ENCODE assay signal across 8 cellular contexts in genomic region chr19:5480427-5480836, GRCh38. TPM values are rescaled to one million over a fixed set of nuclear protein-coding genes. Genes with fewer than 3 reads are reported as not detected.
DNase-seq lines count a peak whose midpoint lies in the region; ATAC-seq and TF ChIP-seq lines count a peak whose summit lies in the region.

No MANE protein-coding gene starts in this region.

- H3K27me3 ChIP-seq in left ventricle myocardium inferior (ENCODE audit: low read depth) (peaks cover 99% of the 10 kb centered on the region), right atrium auricular region (peaks cover 0 to 6% of the 10 kb centered on the region in 2 donors), dorsolateral prefrontal cortex (peaks cover 0 to 30% (median 4%) of the 10 kb centered on the region in 45 donors)

- H3K4me3 ChIP-seq in left ventricle myocardium inferior (no peak overlapping the region), right atrium auricular region (no peak overlapping the region), dorsolateral prefrontal cortex (no peak overlapping the region)

- H3K9me3 ChIP-seq in left ventricle myocardium inferior (replicated peaks) = peaks cover 21% of the 10 kb centered on the region
- peaks cover 4 to 22% of the 10 kb centered on the region in 2 donors for H3K9me3 ChIP-seq in right atrium auricular region

- ATAC-seq in GM21786 (IDR thresholded peaks at IDR 0.05; ENCODE audit: unreplicated experiment) = no peak
- no peak for ATAC-seq in HG03442 (IDR thresholded peaks at IDR 0.05; ENCODE audit: unreplicated experiment)

- no peaks in the 10 kb centered on the region for H3K4me1 ChIP-seq in left ventricle myocardium inferior
- H3K4me1 ChIP-seq in right atrium auricular region = no peaks in the 10 kb centered on the region

- H3K27ac ChIP-seq in left ventricle myocardium inferior (replicated peaks) = no peak overlapping the region
- H3K27ac ChIP-seq in right atrium auricular region = no peak overlapping the region
- no peak overlapping the region for H3K27ac ChIP-seq in dorsolateral prefrontal cortex

- TF ChIP-seq CTCF in left ventricle myocardium inferior (IDR thresholded peaks at IDR 0.05; ENCODE audit: borderline replicate concordance) = peak; percentile 53
- TF ChIP-seq CTCF in right atrium auricular region (IDR thresholded peaks at IDR 0.05) = peak in 1 of 2 donors; percentile 54
- TF ChIP-seq CTCF in dorsolateral prefrontal cortex (IDR thresholded peaks at IDR 0.05 in 54 of 56, conservative IDR thresholded peaks at IDR 0.05 in 2 of 56; ENCODE audit: low read depth in 1 of 56, partially characterized antibody in 56 of 56) = peak in 50 of 56 donors; percentile 15 to 51 (median 36)

- intact Hi-C loops in left ventricle myocardium inferior (cut with micrococcal nuclease) (no loop called here), dorsolateral prefrontal cortex (cut with DNase I) (no loop called here)

- DNase-seq in left ventricle myocardium inferior (no peak), right atrium auricular region (ENCODE audit: low spot score) (no peak), T follicular helper cell (ENCODE audit: low read depth) (peak; percentile 6), dorsolateral prefrontal cortex (peak in 1 of 10 donors; percentile 28), AG20443 (ENCODE audit: low spot score) (no peak)
- peak; percentile 35 for DNase-seq in stimulated activated CD4-positive, alpha-beta T cell treated with anti-CD3 and anti-CD28 coated beads, Interleukin-12 subunit alpha, Interleukin-12 subunit beta, amount 100 ng/mL, for 4 hours

- no peaks in the 10 kb centered on the region for H3K36me3 ChIP-seq in left ventricle myocardium inferior
- H3K36me3 ChIP-seq in right atrium auricular region = no peaks in the 10 kb centered on the region

RNA-seq across cellular contexts. Expression of gene ZNRF4, which starts 25.2 kb away (rescaled TPM):
- not detected for total RNA-seq in left ventricle myocardium inferior
- not detected for total RNA-seq in right atrium auricular region
- total RNA-seq in dorsolateral prefrontal cortex = under 1 TPM in 10 of 120 experiments, not detected in 110; 0.31 to 0.59 (median 0.36) TPM

Comparison
In these comparisons a context has a peak if more than half of its experiments do, and no peak if none do; other contexts are left out.
1. DNase-seq: peak in T follicular helper cell (single experiment) and stimulated activated CD4-positive, alpha-beta T cell treated with anti-CD3 and anti-CD28 coated beads, Interleukin-12 subunit alpha, Interleukin-12 subunit beta, amount 100 ng/mL, for 4 hours (single experiment); none in left ventricle myocardium inferior (single experiment), right atrium auricular region (single experiment) and AG20443 (single experiment).